In genomic region chr21:26964379-26964778, GRCh38 we compare ENCODE assay signal across 13 cellular contexts. TPM values are rescaled to one million over a fixed set of nuclear protein-coding genes. Genes with fewer than 3 reads are reported as not detected.
DNase-seq lines count a peak whose midpoint lies in the region; ATAC-seq lines count a peak whose summit lies in the region.
"Had no signal": no experiment of that assay in that cellular context is flagged by ENCODE, and none has a peak within 500 bp of the region (broad histone marks: within the 10 kb centered on the region; RNA-seq: fewer than 3 reads in every experiment).

No MANE protein-coding gene starts in this region.

- H3K4me3 ChIP-seq in H7 (ENCODE audit: insufficient read depth, low read depth, low read length) = no peak overlapping the region; the same call in 1 of the 2 replicates

- ATAC-seq in GM18867 (IDR thresholded peaks at IDR 0.05; ENCODE audit: unreplicated experiment) = no peak
- ATAC-seq: activated T-helper 17 cell treated with anti-CD3 and anti-CD28 coated beads, Interleukin-2, amount 50 U/mL, for 72 hours; effector memory CD8-positive, alpha-beta T cell had no signal

- no peaks in the 10 kb centered on the region for H3K36me3 ChIP-seq in H7 (replicated peaks; ENCODE audit: control insufficient read depth, insufficient read depth, low read length)

- peak; percentile 21 for DNase-seq in H7
- DNase-seq in fibroblast of gingiva (ENCODE audit: low read depth) = peak; percentile 82
- peak; percentile 89 for DNase-seq in mesenteric fat pad (ENCODE audit: low spot score)
- peak; percentile 78 for DNase-seq in stromal cell of bone marrow (ENCODE audit: low read depth)
- no peak for DNase-seq in NCI-H345 (lab: John Stamatoyannopoulos, UW)
- DNase-seq in HuH-7 (ENCODE audit: low spot score) = no peak
- no peak for DNase-seq in activated CD8-positive, alpha-beta memory T cell treated with anti-CD3 and anti-CD28 coated beads, Interleukin-2, amount 50 U/mL, for 48 hours
- DNase-seq: DMS 273 treated with DMSO at 0.1 percent for 48 hours; effector memory CD8-positive, alpha-beta T cell; naive B cell; T-helper 9 cell had no signal

- H3K27me3 ChIP-seq in H7 (ENCODE audit: control insufficient read depth, insufficient read depth, low read length) = peaks cover 39% of the 10 kb centered on the region

RNA-seq across cellular contexts. Expression of gene ADAMTS5, which starts 2.5 kb away (rescaled TPM):
- total RNA-seq in H7 (2014; rRNA removed; shearing (Covaris generic)) = 0.52 and 1.5 TPM in 2 replicates
- 60.0 TPM for total RNA-seq in mesenteric fat pad
- total RNA-seq: activated T-helper 17 cell treated with anti-CD3 and anti-CD28 coated beads, Interleukin-2, amount 50 U/mL, for 72 hours had no signal

Comparison
In these comparisons a context has a peak if more than half of its experiments do, and no peak if none do; other contexts are left out.
1. DNase-seq: peak in H7 (single experiment), fibroblast of gingiva (single experiment), mesenteric fat pad (single experiment) and stromal cell of bone marrow (single experiment); none in NCI-H345 (single experiment), HuH-7 (single experiment) and activated CD8-positive, alpha-beta memory T cell treated with anti-CD3 and anti-CD28 coated beads, Interleukin-2, amount 50 U/mL, for 48 hours (single experiment).
2. RNA of gene ADAMTS5, which starts 2.5 kb away (total RNA-seq): 60.0 TPM in mesenteric fat pad (single experiment); 0.52 to 1.5 TPM in H7; every median in the first group is over 10 times any median in the second.